ENCODE assay signal across 11 cellular contexts in genomic region chr9:89781838-89782237, GRCh38.
A peak's percentile ranks its signal among the peaks of the same experiment; 100 is the strongest.
DNase-seq lines count a peak whose midpoint lies in the region; ATAC-seq, FAIRE-seq and TF ChIP-seq lines count a peak whose summit lies in the region.
"Had no signal": no experiment of that assay in that cellular context is flagged by ENCODE, and none has a peak within 500 bp of the region (broad histone marks: within the 10 kb centered on the region; RNA-seq: fewer than 3 reads in every experiment).

No MANE protein-coding gene starts in this region.

- H3K4me3 ChIP-seq in K562 (no peak overlapping the region), stomach (no peak overlapping the region)

- in situ Hi-C loops in K562 (cut with MboI): no loop called here

- TF ChIP-seq CTCF in K562 (IDR thresholded peaks at IDR 0.05 in 2 of 3, conservative IDR thresholded peaks at IDR 0.05 in 1 of 3; ENCODE audit: insufficient read depth in 2 of 3, low read depth in 1 of 3, low read length in 3 of 3) (no peak), stomach (IDR thresholded peaks at IDR 0.05) (no peak), glutamatergic neuron (IDR thresholded peaks at IDR 0.05; ENCODE audit: partially characterized antibody, unreplicated experiment) (no peak)

- H3K27me3 Mint-ChIP-seq in glutamatergic neuron (ENCODE audit: unreplicated experiment): peaks cover 6% of the 10 kb centered on the region

- ATAC-seq in GM18907 (IDR thresholded peaks at IDR 0.05; ENCODE audit: unreplicated experiment) (peak; percentile 94), HG03439 (IDR thresholded peaks at IDR 0.05; ENCODE audit: unreplicated experiment) (peak; percentile 50), K562 (no peak), left colon (no peak)

- H3K27me3 ChIP-seq in K562 (ENCODE audit: control insufficient read depth in 2 of 2, insufficient read depth in 2 of 2, low read length in 2 of 2) (peaks cover 0 to 5% of the 10 kb centered on the region in 2 experiments; a peak in 2 of 5 replicates), stomach (no peaks in the 10 kb centered on the region)

- TF ChIP-seq RAD21 in K562 (CRISPR knock-in tag; conservative IDR thresholded peaks at IDR 0.05 in 1 of 2, IDR thresholded peaks at IDR 0.05 in 1 of 2): no peak

- H3K27ac ChIP-seq in K562 (ENCODE audit: extremely low read depth, low read depth, low read length) (no peak overlapping the region), stomach (no peak overlapping the region)

- H3K9ac ChIP-seq in K562 (ENCODE audit: insufficient read depth in 1 of 2, low read depth in 2 of 2, low read length in 2 of 2): no peak overlapping the region

- peak; percentile 30 for DNase-seq in AG08395 (ENCODE audit: low spot score)
- no peak for DNase-seq in K562 (ENCODE audit: extremely low read depth in 1 of 4, low spot score in 3 of 4)
- no peak for DNase-seq in stomach
- no peak for DNase-seq in iPS-NIHi11 (ENCODE audit: low spot score)
- DNase-seq in glutamatergic neuron: no peak
- DNase-seq in left colon: no peak
- DNase-seq: NCI-H1092 had no signal

- intact Hi-C loops in K562 (cut with micrococcal nuclease): no loop called here
- intact Hi-C loops in stomach (cut with DNase I; ENCODE audit: low total_unique reads): no loop called here
- intact Hi-C loops in left colon (cut with DNase I, micrococcal nuclease): no loop called here

- BruUV-seq in K562 (replicated peaks; lab: Mats Ljungman, UMichigan): no TSS peak

- FAIRE-seq in K562 (lab: Jason Lieb, UNC): no peak

- no peak overlapping the region for H3K27ac Mint-ChIP-seq in glutamatergic neuron (ENCODE audit: unreplicated experiment)
- H3K27ac Mint-ChIP-seq: T-helper 1 cell treated with Interleukin-12 subunit alpha and Interleukin-12 subunit beta and Interleukin-4 antibody, amounts not matched to agents 30 μg/mL and 1 μg/mL, for 36 hours had no signal

- CTCF ChIA-PET in K562 (lab: Yijun Ruan, JAX; ENCODE audit: low intra/inter-chr PET ratio): no interaction called here

- POLR2A ChIA-PET in K562 (lab: Yijun Ruan, JAX): no interaction called here

- H3K4me1 ChIP-seq in K562 (replicated peaks in 1 of 2; ENCODE audit: control insufficient read depth in 2 of 2, insufficient read depth in 2 of 2, low read length in 2 of 2): no peaks in the 10 kb centered on the region
- H3K4me1 ChIP-seq in stomach: peaks cover 0 to 32% (median 9%) of the 10 kb centered on the region in 4 donors

- no peaks in the 10 kb centered on the region for H3K79me2 ChIP-seq in K562 (ENCODE audit: control insufficient read depth, insufficient read depth, low read length)

- H3K9me1 ChIP-seq in K562 (ENCODE audit: control insufficient read depth, insufficient read depth, low read length): no peaks in the 10 kb centered on the region

- H3K36me3 ChIP-seq in K562 (ENCODE audit: control insufficient read depth, insufficient read depth, low read length) (no peaks in the 10 kb centered on the region), stomach (no peaks in the 10 kb centered on the region)

- WGBS in K562 (ENCODE audit: insufficient coverage, low coverage, missing lambda C conversion rate): 0% methylated on average over 4 of the region's 4 CpGs
- WGBS in stomach, 5 donors: 71 to 84% (median 77%) methylated on average over 4 of the region's 4 CpGs

- no peak overlapping the region for H2AFZ ChIP-seq in K562 (ENCODE audit: low read depth, low read length)

- H3K9me3 ChIP-seq in K562 (replicated peaks; ENCODE audit: control insufficient read depth, insufficient read depth, low read depth, low read length) (no peaks in the 10 kb centered on the region), stomach (no peaks in the 10 kb centered on the region)

- H4K20me1 ChIP-seq in K562 (replicated peaks; ENCODE audit: control insufficient read depth, insufficient read depth, low read length): no peaks in the 10 kb centered on the region

- TF ChIP-seq POLR2A in K562 (conservative IDR thresholded peaks at IDR 0.05) (no peak), stomach (IDR thresholded peaks at IDR 0.05) (no peak)

- no peak overlapping the region for H3K4me3 Mint-ChIP-seq in glutamatergic neuron (ENCODE audit: unreplicated experiment)
- H3K4me3 Mint-ChIP-seq: neural crest cell; T-helper 1 cell treated with Interleukin-12 subunit alpha and Interleukin-12 subunit beta and Interleukin-4 antibody, amounts not matched to agents 30 μg/mL and 1 μg/mL, for 36 hours had no signal

- no peaks in the 10 kb centered on the region for H3K36me3 Mint-ChIP-seq in glutamatergic neuron (ENCODE audit: unreplicated experiment)

- TF ChIP-seq EP300 in K562 (IDR thresholded peaks at IDR 0.05; ENCODE audit: low read length) (no peak), stomach (IDR thresholded peaks at IDR 0.05) (no peak)

- no peak overlapping the region for H3K4me2 ChIP-seq in K562 (ENCODE audit: insufficient read depth, low read length)

- peaks cover 17% of the 10 kb centered on the region for H3K4me1 Mint-ChIP-seq in glutamatergic neuron (ENCODE audit: low read depth, unreplicated experiment)

- no peaks in the 10 kb centered on the region for H3K9me3 Mint-ChIP-seq in glutamatergic neuron (ENCODE audit: unreplicated experiment)
- H3K9me3 Mint-ChIP-seq: T-helper 1 cell treated with Interleukin-12 subunit alpha and Interleukin-12 subunit beta and Interleukin-4 antibody, amounts not matched to agents 30 μg/mL and 1 μg/mL, for 36 hours had no signal

TF ChIP-seq in K562, 482 proteins besides CTCF, POLR2A, EP300 and RAD21:
- TF ChIP-seq, protein P1, sequence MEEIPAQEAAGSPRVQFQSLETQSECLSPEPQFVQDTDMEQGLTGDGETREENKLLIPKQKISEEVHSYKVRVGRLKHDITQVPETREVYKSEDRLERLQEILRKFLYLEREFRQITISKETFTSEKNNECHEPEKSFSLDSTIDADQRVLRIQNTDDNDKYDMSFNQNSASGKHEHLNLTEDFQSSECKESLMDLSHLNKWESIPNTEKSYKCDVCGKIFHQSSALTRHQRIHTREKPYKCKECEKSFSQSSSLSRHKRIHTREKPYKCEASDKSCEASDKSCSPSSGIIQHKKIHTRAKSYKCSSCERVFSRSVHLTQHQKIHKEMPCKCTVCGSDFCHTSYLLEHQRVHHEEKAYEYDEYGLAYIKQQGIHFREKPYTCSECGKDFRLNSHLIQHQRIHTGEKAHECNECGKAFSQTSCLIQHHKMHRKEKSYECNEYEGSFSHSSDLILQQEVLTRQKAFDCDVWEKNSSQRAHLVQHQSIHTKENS (CRISPR knock-in tag; IDR thresholded peaks at IDR 0.05): no peak
- no peak for TF ChIP-seq NFRKB (IDR thresholded peaks at IDR 0.05; ENCODE audit: low read depth)
- TF ChIP-seq SIN3A (IDR thresholded peaks at IDR 0.05; ENCODE audit: borderline replicate concordance in 2 of 2, control insufficient read depth in 1 of 2, low read depth in 2 of 2, low read length in 2 of 2): no peak
- no peak for TF ChIP-seq ZFPM2 (CRISPR knock-in tag; IDR thresholded peaks at IDR 0.05)
- no peak for TF ChIP-seq OTX1 (CRISPR knock-in tag; IDR thresholded peaks at IDR 0.05)
- peak; percentile 77; the same call in 1 of the 2 replicates for TF ChIP-seq SPI1 (IDR thresholded peaks at IDR 0.05; ENCODE audit: borderline replicate concordance, low read depth, low read length)

Comparison
In these comparisons a context has a peak if more than half of its experiments do, and no peak if none do; other contexts are left out.
1. ATAC-seq: peak in GM18907 (single experiment) and HG03439 (single experiment); none in K562 (single experiment) and left colon (single experiment).